In genomic region chr1:231337472-231338269, GRCh38 we compare ENCODE assay signal across 8 cellular contexts. TPM values are rescaled to one million over a fixed set of nuclear protein-coding genes. Genes with fewer than 3 reads are reported as not detected.
DNase-seq lines count a peak whose midpoint lies in the region; ATAC-seq and TF ChIP-seq lines count a peak whose summit lies in the region.

Gene EXOC8, minus strand, starts transcription at chr1:231337852. Its CDS starts 107 bp downstream, at chr1:231337745.

- ATAC-seq in HG02610 (IDR thresholded peaks at IDR 0.05; ENCODE audit: unreplicated experiment) (peak; percentile 72), omental fat pad (ENCODE audit: low FRiP score) (peak; percentile 95)
- peak; percentile 83 to 87 for ATAC-seq in activated naive CD4-positive, alpha-beta T cell treated with anti-CD3 and anti-CD28 coated beads, Interleukin-2, amount 50 U/mL, for 72 hours

- peak; percentile 94 for DNase-seq in GM10266 (ENCODE audit: extremely low spot score)
- peak; percentile 99 for DNase-seq in NCI-H1092 treated with DMSO at 0.1 percent for 48 hours (lab: John Stamatoyannopoulos, UW)
- DNase-seq in SKM-1 (lab: John Stamatoyannopoulos, UW; ENCODE audit: unreplicated experiment), result peak; percentile 99
- peak; percentile 99 for DNase-seq in activated naive CD4-positive, alpha-beta T cell treated with anti-CD3 and anti-CD28 coated beads, Interleukin-2, amount 50 U/mL, for 72 hours (ENCODE audit: low spot score in 2 of 2)
- peak; percentile 97 for DNase-seq in glomerular visceral epithelial cell (ENCODE audit: extremely low spot score)
- DNase-seq in omental fat pad (ENCODE audit: low spot score), result peak; percentile 88
- peak; percentile 94 for DNase-seq in testis

- H3K27ac ChIP-seq in testis, result peak within 1 kb of the TSS; percentile 90 to 92

- no peaks in the 10 kb centered on the region for H3K27me3 ChIP-seq in testis

- TF ChIP-seq POLR2A in testis (IDR thresholded peaks at IDR 0.05), result peak; percentile 29

- no peaks in the 10 kb centered on the region for H3K9me3 ChIP-seq in testis

- H3K4me1 ChIP-seq in testis, result peaks cover 35% of the 10 kb centered on the region

- H3K27ac Mint-ChIP-seq in activated naive CD4-positive, alpha-beta T cell treated with anti-CD3 and anti-CD28 coated beads, Interleukin-2, amount 50 U/mL, for 72 hours, result peak within 1 kb of the TSS; percentile 96 to 100

- intact Hi-C loops in testis (cut with DNase I; ENCODE audit: low total_unique reads), result no loop called here

- no peak for TF ChIP-seq CTCF in GM10266 (IDR thresholded peaks at IDR 0.05; ENCODE audit: control insufficient read depth, insufficient read depth, low read depth, missing control alignments)
- no peak for TF ChIP-seq CTCF in omental fat pad (IDR thresholded peaks at IDR 0.05)
- peak in 1 of 3 experiments; percentile 2 for TF ChIP-seq CTCF in testis (IDR thresholded peaks at IDR 0.05)

- 0% methylated on average over 2 to 68 of the region's 74 CpGs for WGBS in testis, 2 donors

- H3K9me3 Mint-ChIP-seq in activated naive CD4-positive, alpha-beta T cell treated with anti-CD3 and anti-CD28 coated beads, Interleukin-2, amount 50 U/mL, for 72 hours, result no peaks in the 10 kb centered on the region

- H3K4me3 ChIP-seq in testis, result peak within 1 kb of the TSS; percentile 83 to 98

- H3K36me3 ChIP-seq in testis (ENCODE audit: low read depth, missing control alignments), result no peaks in the 10 kb centered on the region

- peaks cover 38 to 52% of the 10 kb centered on the region in 2 donors for H3K36me3 Mint-ChIP-seq in activated naive CD4-positive, alpha-beta T cell treated with anti-CD3 and anti-CD28 coated beads, Interleukin-2, amount 50 U/mL, for 72 hours

RNA-seq across cellular contexts. Expression of gene EXOC8, which starts in this region (rescaled TPM):
- 10 to 100 TPM; 14.1 to 18.7 TPM for total RNA-seq in activated naive CD4-positive, alpha-beta T cell treated with anti-CD3 and anti-CD28 coated beads, Interleukin-2, amount 50 U/mL, for 72 hours
- total RNA-seq in omental fat pad (10 to 100 TPM; 12.1 to 21.0 (median 16.9) TPM), testis (10 to 100 TPM; 13.9 to 14.7 TPM)
- polyA plus RNA-seq in testis (ENCODE audit: insufficient read depth, low read depth, low replicate concordance), result 9.3 TPM

Comparison
In these comparisons a context has a peak if more than half of its experiments do, and no peak if none do; other contexts are left out.
1. Peak in every context shown above with its lines: DNase-seq, ATAC-seq, H3K4me3 ChIP-seq and H3K27ac ChIP-seq.